In genomic region chr6:105013459-105013858, GRCh38 we compare ENCODE assay signal across 15 cellular contexts. TPM values are rescaled to one million over a fixed set of nuclear protein-coding genes. Genes with fewer than 3 reads are reported as not detected.
"Had no signal": no experiment of that assay in that cellular context is flagged by ENCODE, and none has a peak within 500 bp of the region (broad histone marks: within the 10 kb centered on the region; RNA-seq: fewer than 3 reads in every experiment).

No MANE protein-coding gene starts in this region.

RNA-seq across cellular contexts. Expression of gene LIN28B, which starts 56.6 kb away (rescaled TPM):
- total RNA-seq: dermis blood vessel endothelial cell; esophagus mucosa; esophagus squamous epithelium; gastrocnemius medialis; heart right ventricle; left cardiac atrium; left lung; left ventricle myocardium superior; lower leg skin; lower lobe of right lung; lung microvascular endothelial cell; mesenteric fat pad; mononuclear cell; naive thymus-derived CD4-positive, alpha-beta T cell had no signal
- polyA plus RNA-seq: heart right ventricle; keratinocyte; naive thymus-derived CD4-positive, alpha-beta T cell had no signal
